21 cellular contexts compared by ENCODE assay signal in genomic region chr5:56648460-56649034, GRCh38.
"Had no signal": no experiment of that assay in that cellular context is flagged by ENCODE, and none has a peak within 500 bp of the region (broad histone marks: within the 10 kb centered on the region; RNA-seq: fewer than 3 reads in every experiment).

No MANE protein-coding gene starts in this region.

- H3K4me3 ChIP-seq: esophagus squamous epithelium, gastrocnemius medialis, left ventricle myocardium inferior, prostate gland, stomach, suprapubic skin, transverse colon had no signal

- ATAC-seq: gastrocnemius medialis, natural killer cell had no signal

- DNase-seq: activated CD4-positive, alpha-beta T cell treated with anti-CD3 and anti-CD28 coated beads, Interleukin-2, amount 50 U/mL, for 4 hours; activated CD8-positive, alpha-beta memory T cell treated with anti-CD3 and anti-CD28 coated beads, Interleukin-2, amount 50 U/mL, for 48 hours; amygdala; cortex of kidney; endodermal cell; esophagus squamous epithelium; gastrocnemius medialis; hippocampal formation; kidney glomerular epithelial cell; left ventricle myocardium inferior; natural killer cell; stimulated activated CD4-positive, alpha-beta T cell treated with anti-CD3 and anti-CD28 coated beads, Interleukin-4, amount 100 ng/mL, for 4 hours; stomach; T-helper 1 cell; transverse colon; WERI-Rb-1 had no signal

- FAIRE-seq: TTC549, urothelium cell line had no signal

- H3K27ac Mint-ChIP-seq: endodermal cell, mesothelial cell of epicardium, natural killer cell had no signal

- H3K4me1 ChIP-seq: gastrocnemius medialis, prostate gland, transverse colon had no signal

- H3K4me3 Mint-ChIP-seq: endodermal cell, mesothelial cell of epicardium, natural killer cell had no signal

- H3K27ac ChIP-seq: esophagus squamous epithelium, gastrocnemius medialis, left ventricle myocardium inferior, prostate gland, stomach, suprapubic skin, transverse colon, WERI-Rb-1 had no signal

- H3K27me3 ChIP-seq: esophagus squamous epithelium, gastrocnemius medialis, stomach, suprapubic skin, transverse colon had no signal

- H3K9me3 ChIP-seq: esophagus squamous epithelium, gastrocnemius medialis, left ventricle myocardium inferior, prostate gland, stomach, suprapubic skin, transverse colon had no signal

- H3K36me3 ChIP-seq: esophagus squamous epithelium, gastrocnemius medialis, left ventricle myocardium inferior, prostate gland, stomach, suprapubic skin, transverse colon, WERI-Rb-1 had no signal

- H3K9me3 Mint-ChIP-seq: endodermal cell, mesothelial cell of epicardium, natural killer cell had no signal
